ENCODE assay signal across 8 cellular contexts in the genomic region with DNA sequence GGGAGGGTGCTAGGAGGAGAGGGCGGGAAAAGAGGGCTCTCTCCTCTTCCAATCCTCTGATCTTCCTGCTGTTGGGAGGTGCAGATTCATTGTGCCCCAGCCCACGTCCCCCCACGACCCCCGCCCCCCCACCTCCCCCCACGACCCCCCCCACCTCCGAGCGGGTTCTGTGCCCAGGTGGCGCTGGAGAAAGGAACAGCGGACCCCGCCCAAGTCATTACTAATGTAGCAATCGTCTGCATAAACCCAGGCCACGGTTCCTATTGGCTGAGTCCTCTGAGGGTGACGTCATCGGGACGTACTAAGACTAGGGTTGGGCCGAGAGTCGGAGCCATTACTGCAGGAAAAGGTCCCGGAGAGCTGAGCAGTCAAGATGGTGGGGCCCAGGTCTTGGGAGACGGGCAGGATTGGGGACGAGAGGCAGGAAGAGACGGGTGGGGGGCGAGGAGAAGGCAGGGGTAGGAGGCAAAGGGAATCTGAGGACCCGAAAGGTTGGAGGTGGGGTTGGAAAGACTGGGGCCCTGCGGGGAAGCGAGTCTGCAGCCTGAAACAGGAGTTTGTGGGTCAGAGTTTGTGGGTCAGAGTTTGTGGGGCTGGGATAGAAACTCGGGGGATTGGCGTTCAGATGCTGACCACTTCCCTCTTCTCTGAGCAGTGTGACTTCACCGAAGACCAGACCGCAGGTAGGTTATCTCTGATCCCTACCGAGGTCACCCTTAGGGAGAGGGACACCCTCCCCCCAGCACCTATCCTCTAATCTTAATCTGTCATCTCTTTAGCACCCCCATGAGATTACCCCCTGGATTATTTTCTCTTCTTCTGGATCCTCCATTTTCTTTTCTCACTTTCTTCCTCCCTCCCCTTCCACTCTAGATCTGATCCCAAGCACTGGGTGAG. TPM values are rescaled to one million over a fixed set of nuclear protein-coding genes. Genes with fewer than 3 reads are reported as not detected.
DNase-seq lines count a peak whose midpoint lies in the region; ATAC-seq and TF ChIP-seq lines count a peak whose summit lies in the region.

A gene (plus strand): TSS at position 331 of the 897 bp plus-strand sequence. CDS start 43 bp downstream, at position 374.

- TF ChIP-seq EP300 in upper lobe of left lung (IDR thresholded peaks at IDR 0.05) = no peak

- no peak for TF ChIP-seq CTCF in GM12865 (IDR thresholded peaks at IDR 0.05; ENCODE audit: insufficient read depth, low read depth, low read length, missing control alignments)
- no peak for TF ChIP-seq CTCF in heart right ventricle (IDR thresholded peaks at IDR 0.05)
- peak in 1 of 6 experiments; percentile 13 for TF ChIP-seq CTCF in upper lobe of left lung (IDR thresholded peaks at IDR 0.05)

- H3K27ac ChIP-seq in adipose tissue (ENCODE audit: low read depth, low read length) = peak within 1 kb of the TSS; percentile 80
- H3K27ac ChIP-seq in heart right ventricle = peak within 1 kb of the TSS; percentile 93 to 99 (median 98)
- peak within 1 kb of the TSS; percentile 87 to 97 (median 96) for H3K27ac ChIP-seq in upper lobe of left lung

- H3K4me3 ChIP-seq in GM12865 (ENCODE audit: low read depth, low read length) (peak within 1 kb of the TSS; percentile 80), heart right ventricle (peak within 1 kb of the TSS; percentile 73 to 98 (median 91)), upper lobe of left lung (peak within 1 kb of the TSS; percentile 59 to 84 (median 64))

- no peaks in the 10 kb centered on the region for H3K27me3 ChIP-seq in heart right ventricle
- no peaks in the 10 kb centered on the region for H3K27me3 ChIP-seq in upper lobe of left lung

- intact Hi-C loops in heart right ventricle (cut with DNase I) (loop anchor here in 6 of 10 donors (1.0 to 5.0 kb wide), 4 partner anchors 31 to 39 kb away; a partner anchor contains a TSS), posterior cingulate gyrus (cut with DNase I) (loop anchor here (2.0 kb wide), 1 partner anchor 31 kb away; no protein-coding TSS in a partner anchor)

- H3K4me1 ChIP-seq in heart right ventricle (peaks cover 20 to 53% (median 42%) of the 10 kb centered on the region in 9 donors), upper lobe of left lung (peaks cover 34 to 60% (median 42%) of the 10 kb centered on the region in 4 donors)

- peak; percentile 98 for DNase-seq in GM12865 (ENCODE audit: low read depth)
- peak; percentile 98 for DNase-seq in NCI-H1436 (lab: John Stamatoyannopoulos, UW)
- DNase-seq in T follicular helper cell (ENCODE audit: low read depth) = peak; percentile 90
- DNase-seq in heart right ventricle = peak; percentile 86 to 99
- DNase-seq in posterior cingulate gyrus = peak; percentile 93 to 99 (median 96)
- DNase-seq in upper lobe of left lung = peak in 1 of 2 donors; percentile 99

- no peaks in the 10 kb centered on the region for H3K9me3 ChIP-seq in heart right ventricle
- H3K9me3 ChIP-seq in upper lobe of left lung = no peaks in the 10 kb centered on the region

- H3K36me3 ChIP-seq in heart right ventricle (peaks cover 4 to 48% (median 38%) of the 10 kb centered on the region in 9 donors), upper lobe of left lung (peaks cover 30 to 41% (median 37%) of the 10 kb centered on the region in 4 donors)

- ATAC-seq in HG02840 (IDR thresholded peaks at IDR 0.05; ENCODE audit: low FRiP score, unreplicated experiment) = peak; percentile 73
- ATAC-seq in heart right ventricle = peak; percentile 85 to 96 (median 93)
- peak; percentile 94 to 95 for ATAC-seq in upper lobe of left lung (ENCODE audit: low FRiP score in 2 of 2)

- 0 to 1% (median 0%) methylated on average over 23 to 30 of the region's 30 CpGs for WGBS in adipose tissue, 3 donors
- WGBS in heart right ventricle, 2 donors = 0% methylated on average over 30 of the region's 30 CpGs
- WGBS in upper lobe of left lung, 2 donors = 0 to 1% methylated on average over 20 to 26 of the region's 30 CpGs

- peak; percentile 76 to 99 (median 94) for TF ChIP-seq POLR2A in upper lobe of left lung (IDR thresholded peaks at IDR 0.05)

RNA-seq across cellular contexts. Expression of the gene that starts here (rescaled TPM):
- 1,000 to 10,000 TPM; 1,303 to 4,064 (median 3,695) TPM for polyA plus RNA-seq in adipose tissue
- total RNA-seq in heart right ventricle = 1,000 to 10,000 TPM in 1 of 10 donors, 100 to 1,000 TPM in 9; 355 to 1,188 (median 413) TPM
- polyA plus RNA-seq in heart right ventricle = 1,000 to 10,000 TPM in 1 of 2 donors, 100 to 1,000 TPM in 1; 670 to 2,127 TPM
- total RNA-seq in upper lobe of left lung = 1,000 to 10,000 TPM in 5 of 6 donors, 100 to 1,000 TPM in 1; 665 to 1,935 (median 1,528) TPM
